In genomic region chr4:112287258-112287873, GRCh38 we compare ENCODE assay signal across 11 cellular contexts. TPM values are rescaled to one million over a fixed set of nuclear protein-coding genes. Genes with fewer than 3 reads are reported as not detected.
DNase-seq lines count a peak whose midpoint lies in the region; ATAC-seq and TF ChIP-seq lines count a peak whose summit lies in the region.
"Had no signal": no experiment of that assay in that cellular context is flagged by ENCODE, and none has a peak within 500 bp of the region (broad histone marks: within the 10 kb centered on the region; RNA-seq: fewer than 3 reads in every experiment).

No MANE protein-coding gene starts in this region.

- no peak overlapping the region for H2AFZ ChIP-seq in hepatocyte

- no peak overlapping the region for H3K4me3 ChIP-seq in hepatocyte

- TF ChIP-seq POLR2A in GM15510 (IDR thresholded peaks at IDR 0.05; ENCODE audit: borderline replicate concordance, extremely low read depth, insufficient read length): peak; percentile 51

- no peaks in the 10 kb centered on the region for H3K27me3 ChIP-seq in hepatocyte
- H3K27me3 ChIP-seq: esophagus muscularis mucosa had no signal

- TF ChIP-seq CTCF in hepatocyte (IDR thresholded peaks at IDR 0.05; ENCODE audit: poor library complexity) (no peak), GM13977 (IDR thresholded peaks at IDR 0.05; ENCODE audit: extremely low read depth, insufficient read depth, missing control alignments) (no peak)

- no peaks in the 10 kb centered on the region for H3K9me3 ChIP-seq in hepatocyte (ENCODE audit: low read depth)
- H3K9me3 ChIP-seq: esophagus muscularis mucosa had no signal

- no peak for DNase-seq in hepatocyte (ENCODE audit: low spot score)
- no peak for DNase-seq in GM13977 (ENCODE audit: low spot score)
- no peak for DNase-seq in stimulated activated CD4-positive, alpha-beta T cell treated with anti-CD3 and anti-CD28 coated beads, Interleukin-12 subunit alpha, Interleukin-12 subunit beta, amount 100 ng/mL, for 4 hours
- DNase-seq in NCI-H446 (lab: John Stamatoyannopoulos, UW): no peak
- DNase-seq: activated CD8-positive, alpha-beta memory T cell treated with anti-CD3 and anti-CD28 coated beads, Interleukin-2, amount 50 U/mL, for 4 hours; midbrain had no signal

- H4K20me1 ChIP-seq in hepatocyte (ENCODE audit: insufficient read depth, poor library complexity, severe bottlenecking): no peaks in the 10 kb centered on the region

- in situ Hi-C loops in GM13977 (cut with MboI; ENCODE audit: low pct_unique_long_range_greater_than_20kb, low sequenced_read_pairs, unreplicated experiment): no loop called here

- H3K4me2 ChIP-seq in hepatocyte: no peak overlapping the region

- 85% methylated on average over 7 of the region's 7 CpGs for WGBS in hepatocyte (ENCODE audit: low lambda C conversion rate, missing lambda C conversion rate)

- no peaks in the 10 kb centered on the region for H3K36me3 ChIP-seq in hepatocyte (replicated peaks; ENCODE audit: insufficient read depth, low read depth)
- H3K36me3 ChIP-seq: esophagus muscularis mucosa had no signal

- H3K9me2 ChIP-seq in hepatocyte (replicated peaks; ENCODE audit: insufficient read depth): no peaks in the 10 kb centered on the region

- ATAC-seq in GM19467 (IDR thresholded peaks at IDR 0.05; ENCODE audit: unreplicated experiment) (peak; percentile 22), HG03469 (IDR thresholded peaks at IDR 0.05; ENCODE audit: unreplicated experiment) (peak; percentile 22), HG03025 (IDR thresholded peaks at IDR 0.05; ENCODE audit: low FRiP score, unreplicated experiment) (no peak)

- H3K27ac ChIP-seq in hepatocyte: peak overlapping the region; percentile 79
- H3K27ac ChIP-seq: esophagus muscularis mucosa had no signal

- H3K79me2 ChIP-seq in hepatocyte: peaks cover 16% of the 10 kb centered on the region

- peaks cover 11% of the 10 kb centered on the region for H3K4me1 ChIP-seq in hepatocyte (ENCODE audit: insufficient read depth)

RNA-seq across cellular contexts. Expression of gene TIFA, which starts 1.7 kb away (rescaled TPM):
- total RNA-seq in hepatocyte: 20.2 and 21.7 TPM in 2 replicates
- polyA plus RNA-seq in hepatocyte: 16.5 and 18.3 TPM in 2 replicates

RNA-seq across cellular contexts. Expression of gene ALPK1, which starts 9.8 kb away (rescaled TPM):
- 14.8 and 16.6 TPM in 2 replicates for total RNA-seq in hepatocyte
- polyA plus RNA-seq in hepatocyte: 6.2 and 7.1 TPM in 2 replicates

RNA-seq across cellular contexts. Expression of gene AP1AR, which starts 55.8 kb away (rescaled TPM):
- total RNA-seq in hepatocyte: 36.8 and 48.1 TPM in 2 replicates
- polyA plus RNA-seq in hepatocyte: 19.4 and 22.6 TPM in 2 replicates
